In genomic region chr3:191958980-191959671, GRCh38 we compare ENCODE assay signal across 9 cellular contexts.
DNase-seq lines count a peak whose midpoint lies in the region; ATAC-seq and TF ChIP-seq lines count a peak whose summit lies in the region.
"Had no signal": no experiment of that assay in that cellular context is flagged by ENCODE, and none has a peak within 500 bp of the region (broad histone marks: within the 10 kb centered on the region; RNA-seq: fewer than 3 reads in every experiment).

No MANE protein-coding gene starts in this region.

- no peak overlapping the region for H3K4me3 Mint-ChIP-seq in activated CD8-positive, alpha-beta T cell treated with anti-CD3 and anti-CD28 coated beads for 36 hours
- H3K4me3 Mint-ChIP-seq in activated CD4-positive, alpha-beta T cell treated with anti-CD3 and anti-CD28 coated beads, Interleukin-2, amount 10 ng/mL, durations not matched to agents 24 days and 14 days = no peak overlapping the region

- H3K4me1 Mint-ChIP-seq in activated CD8-positive, alpha-beta T cell treated with anti-CD3 and anti-CD28 coated beads for 36 hours (ENCODE audit: low read depth) = no peaks in the 10 kb centered on the region
- no peaks in the 10 kb centered on the region for H3K4me1 Mint-ChIP-seq in activated CD4-positive, alpha-beta T cell treated with anti-CD3 and anti-CD28 coated beads, Interleukin-2, amount 10 ng/mL, durations not matched to agents 24 days and 14 days

- CTCF ChIA-PET in activated CD8-positive, alpha-beta T cell treated with anti-CD3 and anti-CD28 coated beads for 36 hours (lab: Charles Lee) = no interaction called here

- no peaks in the 10 kb centered on the region for H3K27me3 Mint-ChIP-seq in activated CD8-positive, alpha-beta T cell treated with anti-CD3 and anti-CD28 coated beads for 36 hours
- H3K27me3 Mint-ChIP-seq in activated CD4-positive, alpha-beta T cell treated with anti-CD3 and anti-CD28 coated beads, Interleukin-2, amount 10 ng/mL, durations not matched to agents 24 days and 14 days = no peaks in the 10 kb centered on the region

- H3K27ac Mint-ChIP-seq in activated CD8-positive, alpha-beta T cell treated with anti-CD3 and anti-CD28 coated beads for 36 hours = no peak overlapping the region
- no peak overlapping the region for H3K27ac Mint-ChIP-seq in activated CD4-positive, alpha-beta T cell treated with anti-CD3 and anti-CD28 coated beads, Interleukin-2, amount 10 ng/mL, durations not matched to agents 24 days and 14 days

- DNase-seq in DMS153 treated with DMSO at 0.1 percent for 48 hours (lab: John Stamatoyannopoulos, UW; ENCODE audit: unreplicated experiment) = peak; percentile 61
- DNase-seq in NCI-H69 (lab: John Stamatoyannopoulos, UW) = peak; percentile 46
- DNase-seq in activated CD8-positive, alpha-beta T cell treated with anti-CD3 and anti-CD28 coated beads for 36 hours = no peak
- no peak for DNase-seq in activated CD4-positive, alpha-beta T cell treated with anti-CD3 and anti-CD28 coated beads, Interleukin-2, amount 10 ng/mL, durations not matched to agents 24 days and 14 days
- no peak for DNase-seq in middle frontal gyrus (ENCODE audit: extremely low spot score, low spot score)
- DNase-seq in cardiac septum (ENCODE audit: low spot score) = no peak
- DNase-seq: activated CD4-positive, CD25-positive, alpha-beta regulatory T cell treated with anti-CD3 and anti-CD28 coated beads, Interleukin-2, amount 50 U/mL, for 72 hours had no signal

- peaks cover 1% of the 10 kb centered on the region for H3K9me3 Mint-ChIP-seq in activated CD8-positive, alpha-beta T cell treated with anti-CD3 and anti-CD28 coated beads for 36 hours
- H3K9me3 Mint-ChIP-seq in activated CD4-positive, alpha-beta T cell treated with anti-CD3 and anti-CD28 coated beads, Interleukin-2, amount 10 ng/mL, durations not matched to agents 24 days and 14 days = no peaks in the 10 kb centered on the region

- POLR2A ChIA-PET in activated CD8-positive, alpha-beta T cell treated with anti-CD3 and anti-CD28 coated beads for 36 hours (lab: Charles Lee) = no interaction called here

- TF ChIP-seq CTCF in activated CD8-positive, alpha-beta T cell treated with anti-CD3 and anti-CD28 coated beads for 36 hours (IDR thresholded peaks at IDR 0.05) = no peak

- intact Hi-C loops in activated CD8-positive, alpha-beta T cell treated with anti-CD3 and anti-CD28 coated beads for 36 hours (cut with micrococcal nuclease) = no loop called here
- intact Hi-C loops in activated CD4-positive, alpha-beta T cell treated with anti-CD3 and anti-CD28 coated beads, Interleukin-2, amount 10 ng/mL, durations not matched to agents 24 days and 14 days (cut with micrococcal nuclease) = no loop called here
- intact Hi-C loops in cardiac septum (cut with DNase I) = no loop called here

- peak; percentile 58 for ATAC-seq in GM19438 (IDR thresholded peaks at IDR 0.05; ENCODE audit: low read depth, unreplicated experiment)
- peak; percentile 60 for ATAC-seq in HG02943 (IDR thresholded peaks at IDR 0.05; ENCODE audit: low read depth, unreplicated experiment)
- no peak for ATAC-seq in activated CD8-positive, alpha-beta T cell treated with anti-CD3 and anti-CD28 coated beads for 36 hours

- H3K36me3 Mint-ChIP-seq in activated CD8-positive, alpha-beta T cell treated with anti-CD3 and anti-CD28 coated beads for 36 hours (ENCODE audit: low read depth) = no peaks in the 10 kb centered on the region
- no peaks in the 10 kb centered on the region for H3K36me3 Mint-ChIP-seq in activated CD4-positive, alpha-beta T cell treated with anti-CD3 and anti-CD28 coated beads, Interleukin-2, amount 10 ng/mL, durations not matched to agents 24 days and 14 days (ENCODE audit: low read depth)

Comparison
In these comparisons a context has a peak if more than half of its experiments do, and no peak if none do; other contexts are left out.
1. DNase-seq: peak in DMS153 treated with DMSO at 0.1 percent for 48 hours (single experiment) and NCI-H69 (single experiment); none in activated CD8-positive, alpha-beta T cell treated with anti-CD3 and anti-CD28 coated beads for 36 hours (single experiment), activated CD4-positive, alpha-beta T cell treated with anti-CD3 and anti-CD28 coated beads, Interleukin-2, amount 10 ng/mL, durations not matched to agents 24 days and 14 days (single experiment), middle frontal gyrus (single experiment) and cardiac septum (single experiment).